26 cellular contexts compared by ENCODE assay signal in genomic region chr21:42123509-42123908, GRCh38. TPM values are rescaled to one million over a fixed set of nuclear protein-coding genes. Genes with fewer than 3 reads are reported as not detected.
A peak's percentile ranks its signal among the peaks of the same experiment; 100 is the strongest.
DNase-seq lines count a peak whose midpoint lies in the region; ATAC-seq, FAIRE-seq and TF ChIP-seq lines count a peak whose summit lies in the region.
"Had no signal": no experiment of that assay in that cellular context is flagged by ENCODE, and none has a peak within 500 bp of the region (broad histone marks: within the 10 kb centered on the region; RNA-seq: fewer than 3 reads in every experiment).

No MANE protein-coding gene starts in this region.

- no peak overlapping the region for H3K23ac ChIP-seq in IMR-90 (ENCODE audit: low read depth, low read length)

- 95% methylated on average over 9 of the region's 10 CpGs; no CpG with 5 or more reads in 1 of the 2 experiments for WGBS in IMR-90 (ENCODE audit: extremely low coverage in 2 of 2, insufficient read length in 1 of 2), 2 experiments
- 79% methylated on average over 10 of the region's 10 CpGs for WGBS in GM12878 (ENCODE audit: insufficient coverage, insufficient replicate concordance, low lambda C conversion rate, missing lambda C conversion rate)

- no peak for TF ChIP-seq CTCF in IMR-90 (conservative IDR thresholded peaks at IDR 0.05; ENCODE audit: low read depth, low read length)
- TF ChIP-seq CTCF in GM12878 (IDR thresholded peaks at IDR 0.05 in 2 of 3, conservative IDR thresholded peaks at IDR 0.05 in 1 of 3; ENCODE audit: control insufficient read depth in 2 of 3, extremely low read depth in 1 of 3, insufficient read depth in 1 of 3, low read depth in 3 of 3, low read length in 3 of 3): no peak
- TF ChIP-seq CTCF in neural crest cell (conservative IDR thresholded peaks at IDR 0.05): no peak

- H3K27me3 ChIP-seq in BLaER1 treated with 17β-estradiol and CSF1 and Interleukin-3, amounts not matched to agents 10 nM and 100 nM: peaks cover 0 to 28% (median 0%) of the 10 kb centered on the region in 11 experiments; a peak in 4 of 22 replicates
- peaks cover 44% of the 10 kb centered on the region; the same call in 1 of the 2 replicates for H3K27me3 ChIP-seq in IMR-90 (ENCODE audit: control insufficient read depth, insufficient read depth, low read length)
- H3K27me3 ChIP-seq in GM12878 (replicated peaks in 1 of 2; ENCODE audit: control insufficient read depth in 2 of 2, insufficient read depth in 2 of 2, low read length in 1 of 2): no peaks in the 10 kb centered on the region
- H3K27me3 ChIP-seq: SJSA1 had no signal

- in situ Hi-C loops in IMR-90 (cut with MboI; ENCODE audit: low sequenced_read_pairs): loop anchor here (5.0 kb wide), 1 partner anchor 306 kb away; no protein-coding TSS in a partner anchor
- in situ Hi-C loops in GM12878 (cut with MboI): no loop called here

- TF ChIP-seq EP300 in GM12878 (IDR thresholded peaks at IDR 0.05; ENCODE audit: borderline replicate concordance in 1 of 2, control insufficient read depth in 1 of 2, low read depth in 2 of 2, low read length in 2 of 2): no peak

- H2AK5ac ChIP-seq in IMR-90 (ENCODE audit: low read depth, low read length): no peak overlapping the region

- no peaks in the 10 kb centered on the region for H3K9me3 Mint-ChIP-seq in neural crest cell
- H3K9me3 Mint-ChIP-seq: CD4-positive, alpha-beta T cell; T-cell had no signal

- H3K9ac ChIP-seq in BLaER1 treated with 17β-estradiol and CSF1 and Interleukin-3, amounts not matched to agents 10 nM and 100 nM: no peak overlapping the region
- H3K9ac ChIP-seq in IMR-90 (ENCODE audit: low read depth, low read length): no peak overlapping the region
- H3K9ac ChIP-seq in GM12878 (ENCODE audit: control insufficient read depth, insufficient read depth, low read length): no peak overlapping the region

- H2BK20ac ChIP-seq in IMR-90 (ENCODE audit: low read depth, low read length): no peak overlapping the region

- H3K79me1 ChIP-seq in IMR-90 (ENCODE audit: low read depth in 1 of 2, low read length in 2 of 2): no peaks in the 10 kb centered on the region

- H2AFZ ChIP-seq in IMR-90 (replicated peaks; ENCODE audit: low read length, poor library complexity): peak overlapping the region; percentile 22
- no peak overlapping the region for H2AFZ ChIP-seq in GM12878 (ENCODE audit: control insufficient read depth, low read depth, low read length)

- no peak overlapping the region for H3K14ac ChIP-seq in IMR-90 (replicated peaks; ENCODE audit: low read depth, low read length)

- no peak overlapping the region for H3K4me3 Mint-ChIP-seq in neural crest cell
- H3K4me3 Mint-ChIP-seq: CD4-positive, alpha-beta T cell; T-cell had no signal

- no peaks in the 10 kb centered on the region for H3K9me3 ChIP-seq in BLaER1 treated with 17β-estradiol and CSF1 and Interleukin-3, amounts not matched to agents 10 nM and 100 nM (replicated peaks in 1 of 11)
- no peaks in the 10 kb centered on the region for H3K9me3 ChIP-seq in IMR-90 (ENCODE audit: control insufficient read depth, insufficient read depth, low read length)
- no peaks in the 10 kb centered on the region for H3K9me3 ChIP-seq in GM12878 (replicated peaks; ENCODE audit: control insufficient read depth, insufficient read depth, low read length)

- peaks cover 0 to 6% (median 0%) of the 10 kb centered on the region in 11 experiments; a peak in 2 of 22 replicates for H4K20me1 ChIP-seq in BLaER1 treated with 17β-estradiol and CSF1 and Interleukin-3, amounts not matched to agents 10 nM and 100 nM
- H4K20me1 ChIP-seq in IMR-90 (ENCODE audit: insufficient read depth, low read length) (no peaks in the 10 kb centered on the region; the same call in 1 of the 2 replicates), GM12878 (ENCODE audit: control insufficient read depth, insufficient read depth) (no peaks in the 10 kb centered on the region)

- H3K27ac ChIP-seq in BLaER1 treated with 17β-estradiol and CSF1 and Interleukin-3, amounts not matched to agents 10 nM and 100 nM: no peak overlapping the region
- H3K27ac ChIP-seq in IMR-90 (ENCODE audit: insufficient read depth, low read length) (no peak overlapping the region), GM12878 (ENCODE audit: control insufficient read depth, insufficient read depth) (no peak overlapping the region)
- H3K27ac ChIP-seq: SJSA1 had no signal

- no peaks in the 10 kb centered on the region for H3K79me2 ChIP-seq in GM12878 (ENCODE audit: control insufficient read depth, insufficient read depth, low read length)

- POLR2A ChIA-PET in IMR-90 (lab: Charles Lee; ENCODE audit: unreplicated experiment): no interaction called here
- POLR2A ChIA-PET in GM12878 (lab: Charles Lee): no interaction called here

- H4K91ac ChIP-seq in IMR-90 (ENCODE audit: insufficient read depth, low read depth, low read length): no peak overlapping the region

- ATAC-seq in IMR-90 (ENCODE audit: low read depth) (no peak), GM12878 (no peak), left lobe of liver (no peak), GM21786 (IDR thresholded peaks at IDR 0.05; ENCODE audit: unreplicated experiment) (no peak)

- no peaks in the 10 kb centered on the region for H3K36me3 Mint-ChIP-seq in neural crest cell (ENCODE audit: low read depth)
- H3K36me3 Mint-ChIP-seq: T-cell had no signal

- no peak overlapping the region for H2BK15ac ChIP-seq in IMR-90 (ENCODE audit: low read depth, low read length)

- SMC1A ChIA-PET in GM12878 (lab: Charles Lee; ENCODE audit: uncharacterized antibody, unreplicated experiment): no interaction called here

- no peaks in the 10 kb centered on the region for H3K9me1 ChIP-seq in IMR-90 (ENCODE audit: insufficient read depth, low read length)

- DNase-seq in IMR-90 (no peak), GM12878 (ENCODE audit: low read depth, low spot score) (no peak), neural crest cell (ENCODE audit: low read depth, low spot score) (no peak), NCI-H1436 treated with DMSO at 0.1 percent for 48 hours (lab: John Stamatoyannopoulos, UW) (no peak), left lobe of liver (ENCODE audit: low spot score) (no peak), occipital lobe (lab: John Stamatoyannopoulos, UW) (no peak)
- DNase-seq: CD4-positive, alpha-beta T cell; GF-D8; Karpas-422; MV-4-11; NCI-H1105 treated with DMSO at 0.1 percent for 48 hours; NCI-H1694; NCI-H446 treated with DMSO at 0.1 percent for 48 hours; NCI-H526; NCI-H82; NK-92 treated with Interleukin-12 subunit alpha and Interleukin-12 subunit beta, amount 100 ng/mL, for 24 hours; Right ventricle myocardium superior; RPMI8226; T-cell had no signal

- H3K36me3 ChIP-seq in BLaER1 treated with 17β-estradiol and CSF1 and Interleukin-3, amounts not matched to agents 10 nM and 100 nM: no peaks in the 10 kb centered on the region
- H3K36me3 ChIP-seq in IMR-90 (ENCODE audit: control insufficient read depth, insufficient read depth, low read length) (no peaks in the 10 kb centered on the region), GM12878 (ENCODE audit: control insufficient read depth in 2 of 2, insufficient read depth in 2 of 2, low read length in 1 of 2) (no peaks in the 10 kb centered on the region)
- H3K36me3 ChIP-seq: SJSA1 had no signal

- TF ChIP-seq RAD21 in IMR-90 (IDR thresholded peaks at IDR 0.05; ENCODE audit: low read length) (no peak), GM12878 (IDR thresholded peaks at IDR 0.05; ENCODE audit: insufficient read depth, low read depth, low read length) (no peak)

- RAD21 ChIA-PET in GM12878 (lab: Charles Lee; ENCODE audit: unreplicated experiment): no interaction called here

- no peak overlapping the region for H3K4ac ChIP-seq in IMR-90 (ENCODE audit: low read depth, low read length)

- intact Hi-C loops in IMR-90 (cut with micrococcal nuclease) (no loop called here), GM12878 (cut with micrococcal nuclease; ENCODE audit: unreplicated experiment) (no loop called here)

- no peak overlapping the region for H3K56ac ChIP-seq in IMR-90 (ENCODE audit: extremely low read depth, insufficient read depth, low read length)

- H3K4me1 ChIP-seq in BLaER1 treated with 17β-estradiol and CSF1 and Interleukin-3, amounts not matched to agents 10 nM and 100 nM: peaks cover 51 to 90% (median 86%) of the 10 kb centered on the region in 10 experiments
- peaks cover 10% of the 10 kb centered on the region; the same call in 1 of the 2 replicates for H3K4me1 ChIP-seq in IMR-90 (ENCODE audit: control insufficient read depth, insufficient read depth, low read length)
- peaks cover 22% of the 10 kb centered on the region for H3K4me1 ChIP-seq in GM12878 (ENCODE audit: control insufficient read depth, insufficient read depth, low read length)

- dilution Hi-C loops in IMR-90 (cut with HindIII; ENCODE audit: low sequenced_read_pairs, unreplicated experiment): no loop called here

- peaks cover 11% of the 10 kb centered on the region for H3K4me1 Mint-ChIP-seq in neural crest cell

- H3K4me3 ChIP-seq in BLaER1 treated with 17β-estradiol and CSF1 and Interleukin-3, amounts not matched to agents 10 nM and 100 nM: no peak overlapping the region
- H3K4me3 ChIP-seq in IMR-90 (ENCODE audit: insufficient read depth, low read depth, low read length) (no peak overlapping the region), GM12878 (no peak overlapping the region)
- H3K4me3 ChIP-seq: SJSA1 had no signal

- H2BK5ac ChIP-seq in IMR-90 (ENCODE audit: low read depth, low read length, poor library complexity, severe bottlenecking): no peak overlapping the region

- no peak for FAIRE-seq in GM12878 (lab: Jason Lieb, UNC)
- FAIRE-seq: GM19239, H54 had no signal

- CTCF ChIA-PET in IMR-90 (lab: Yijun Ruan, JAX): no interaction called here
- CTCF ChIA-PET in GM12878 (lab: Yijun Ruan, JAX): interaction anchor here (1.3 to 2.0 kb wide), 2 partner anchors 22 to 307 kb away, joined by 5 to 6 read pairs; no protein-coding TSS in a partner anchor

- H2AK9ac ChIP-seq in IMR-90 (replicated peaks; ENCODE audit: low read depth, low read length, poor library complexity): no peak overlapping the region

- no peak overlapping the region for H3K18ac ChIP-seq in IMR-90 (ENCODE audit: low read depth, low read length)

- TF ChIP-seq POLR2A in IMR-90 (IDR thresholded peaks at IDR 0.05; ENCODE audit: low read depth, low read length): no peak
- TF ChIP-seq POLR2A in GM12878 (IDR thresholded peaks at IDR 0.05; ENCODE audit: low read depth, low read length): no peak

- H3K27me3 Mint-ChIP-seq in neural crest cell (ENCODE audit: low read depth): peaks cover 8% of the 10 kb centered on the region

- BruUV-seq in IMR-90 (replicated peaks; lab: Mats Ljungman, UMichigan): no TSS peak
- BruUV-seq in GM12878 (replicated peaks; lab: Mats Ljungman, UMichigan): no TSS peak

- no peak overlapping the region for H4K8ac ChIP-seq in IMR-90 (ENCODE audit: low read depth in 2 of 2, low read length in 2 of 2)

- no peak overlapping the region for H2BK120ac ChIP-seq in IMR-90 (ENCODE audit: low read depth, low read length)

- H4K5ac ChIP-seq in IMR-90 (ENCODE audit: low read depth, low read length): no peak overlapping the region

- H3K27ac Mint-ChIP-seq in neural crest cell (ENCODE audit: unreplicated experiment): peak overlapping the region; percentile 47
- H3K27ac Mint-ChIP-seq: CD4-positive, alpha-beta T cell had no signal

- H3K4me2 ChIP-seq in BLaER1 treated with 17β-estradiol and CSF1 and Interleukin-3, amounts not matched to agents 10 nM and 100 nM: peak overlapping the region in 10 of 11 experiments; percentile 15 to 99 (median 94); a peak in 18 of 22 replicates
- no peak overlapping the region for H3K4me2 ChIP-seq in IMR-90 (ENCODE audit: low read depth, low read length)
- H3K4me2 ChIP-seq in GM12878 (ENCODE audit: control insufficient read depth, insufficient read depth): no peak overlapping the region

RNA-seq across cellular contexts. Expression of gene UMODL1, which starts 52.4 kb away (rescaled TPM):
- total RNA-seq in IMR-90 (2012; rRNA removed): not detected in 2 replicates
- 0.02 TPM in 1 of 2 replicates, not detected in the other for polyA plus RNA-seq in IMR-90 (2012; rRNA removed)
- 0.03 TPM in 1 of 2 replicates, not detected in the other for polyA plus RNA-seq in IMR-90 (2012; cell fraction: cytosol; rRNA removed)
- polyA plus RNA-seq in IMR-90 (2012; cell fraction: nucleus; rRNA removed; ENCODE audit: low replicate concordance): 0.04 and 0.07 TPM in 2 replicates
- 0.51 and 0.65 TPM in 2 replicates for total RNA-seq in GM12878 (2013; cell fraction: nucleolus; rRNA removed)
- 0.11 TPM in 1 of 2 replicates, not detected in the other for total RNA-seq in GM12878 (2014; rRNA removed)
- not detected in 2 replicates for total RNA-seq in GM12878 (2014; rRNA removed; fragmentation: Illumina TruSeq; extraction: Trizol)
- 0.05 TPM in 1 of 2 replicates, not detected in the other for total RNA-seq in GM12878 (2021)
- polyA plus RNA-seq in GM12878 (2011; ENCODE audit: low read depth): not detected
- 0.03 and 0.10 TPM in 2 replicates for polyA plus RNA-seq in GM12878 (2011; rRNA removed)
- 0.01 and 0.08 TPM in 2 replicates for polyA plus RNA-seq in GM12878 (2011; cell fraction: cytosol; rRNA removed)
- polyA plus RNA-seq in GM12878 (2011; cell fraction: nucleus; rRNA removed): 0.09 and 0.13 TPM in 2 replicates
- polyA plus RNA-seq in GM12878 (2012): 0.11 TPM in 1 of 2 replicates, not detected in the other
- 0.01 TPM in 1 of 2 replicates, not detected in the other for polyA plus RNA-seq in GM12878 (2014; fragmentation: Illumina TruSeq; extraction: Trizol)
- not detected for polyA plus RNA-seq in GM12878 (2014; fragmentation: Nextera tagmentation; extraction: Ambion mirVana)
- 0.03 TPM in 1 of 2 replicates, not detected in the other for polyA plus RNA-seq in GM12878 (2014; rRNA removed)
- polyA plus RNA-seq in GM12878 (2016; fragmentation: Nextera tagmentation; extraction: Ambion mirVana): not detected
- polyA minus RNA-seq in GM12878 (2011; rRNA and poly(A)+ RNA removed): not detected in 2 replicates
- not detected in 2 replicates for polyA minus RNA-seq in GM12878 (2011; cell fraction: cytosol; rRNA and poly(A)+ RNA removed)
- not detected in 2 replicates for polyA minus RNA-seq in GM12878 (2011; cell fraction: nucleus; rRNA and poly(A)+ RNA removed)
- total RNA-seq in neural crest cell: not detected in 2 replicates
- total RNA-seq in left lobe of liver: 0.18 TPM
- not detected for total RNA-seq in occipital lobe
- total RNA-seq: A172, M059J, SJSA1 had no signal

Comparison
In these comparisons a context has a peak if more than half of its experiments do, and no peak if none do; other contexts are left out.
1. H3K4me2 ChIP-seq: peak in BLaER1 treated with 17β-estradiol and CSF1 and Interleukin-3, amounts not matched to agents 10 nM and 100 nM (10 of 11); none in IMR-90 (single experiment) and GM12878 (single experiment).